Comparison of ENCODE assay signal across 1 cellular context in genomic region chr11:18594088-18594487, GRCh38. TPM values are rescaled to one million over a fixed set of nuclear protein-coding genes. Genes with fewer than 3 reads are reported as not detected.
"Had no signal": no experiment of that assay in that cellular context is flagged by ENCODE, and none has a peak within 500 bp of the region (broad histone marks: within the 10 kb centered on the region; RNA-seq: fewer than 3 reads in every experiment).

No MANE protein-coding gene starts in this region.

RNA-seq across cellular contexts. Expression of gene MISFA, which starts 5.5 kb away (rescaled TPM):
- total RNA-seq: body of pancreas had no signal
